In the genomic region with DNA sequence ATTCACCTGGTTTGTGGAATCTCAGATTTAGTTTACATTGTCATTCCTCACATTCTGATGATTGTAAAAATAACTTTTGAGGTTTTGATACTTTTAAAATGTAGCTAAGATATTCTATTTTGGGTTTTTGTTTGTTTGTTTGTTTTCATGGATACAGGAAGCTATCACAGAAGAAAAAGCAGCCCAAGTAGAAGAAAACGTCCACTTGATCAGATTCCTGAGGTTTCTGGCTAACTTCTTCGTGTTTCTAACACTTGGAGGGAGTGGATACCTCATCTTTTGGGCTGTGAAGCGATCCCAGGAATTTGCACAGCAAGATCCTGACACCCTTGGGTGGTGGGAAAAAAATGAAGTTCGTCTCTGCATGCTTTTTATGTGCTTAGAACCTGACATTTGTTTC, we compare ENCODE assay signal across 15 cellular contexts.
"Had no signal": no experiment of that assay in that cellular context is flagged by ENCODE, and none has a peak within 500 bp of the region (broad histone marks: within the 10 kb centered on the region; RNA-seq: fewer than 3 reads in every experiment).

No MANE protein-coding gene starts in this region.

- H3K4me3 ChIP-seq: ascending aorta, esophagus muscularis mucosa, gastroesophageal sphincter, right atrium auricular region, suprapubic skin, transverse colon had no signal

- H3K4me1 ChIP-seq: gastroesophageal sphincter, right atrium auricular region, suprapubic skin, transverse colon had no signal

- H3K27ac ChIP-seq: ascending aorta, esophagus muscularis mucosa, gastroesophageal sphincter, right atrium auricular region, suprapubic skin, transverse colon had no signal

- DNase-seq: activated CD4-positive, alpha-beta memory T cell treated with anti-CD3 and anti-CD28 coated beads, Interleukin-2, amount 10 ng/mL, durations not matched to agents 7 days and 5 days; activated CD4-positive, alpha-beta T cell treated with anti-CD3 and anti-CD28 coated beads for 36 hours; activated naive CD4-positive, alpha-beta T cell treated with anti-CD3 and anti-CD28 coated beads for 36 hours; activated T-cell treated with anti-CD3 and anti-CD28 coated beads, Interleukin-2, amount 50 U/mL, for 1 hour; effector CD8-positive, alpha-beta T cell; left cardiac atrium; stimulated activated naive CD8-positive, alpha-beta T cell treated with anti-CD3 and anti-CD28 coated beads, Interleukin-15, amount 100 ng/mL, for 72 hours; T-cell; transverse colon had no signal

- H3K9me3 ChIP-seq: ascending aorta, gastroesophageal sphincter, right atrium auricular region, suprapubic skin, transverse colon had no signal

- H3K27me3 ChIP-seq: ascending aorta, esophagus muscularis mucosa, gastroesophageal sphincter, right atrium auricular region, suprapubic skin, transverse colon had no signal

- ATAC-seq: activated CD4-positive, alpha-beta T cell treated with anti-CD3 and anti-CD28 coated beads for 36 hours; gastroesophageal sphincter; left cardiac atrium; stimulated activated naive CD8-positive, alpha-beta T cell treated with anti-CD3 and anti-CD28 coated beads, Interleukin-15, amount 100 ng/mL, for 72 hours; T-cell; WTC11 had no signal

- H3K36me3 ChIP-seq: ascending aorta, esophagus muscularis mucosa, gastroesophageal sphincter, right atrium auricular region, suprapubic skin, transverse colon had no signal
